In the genomic region with DNA sequence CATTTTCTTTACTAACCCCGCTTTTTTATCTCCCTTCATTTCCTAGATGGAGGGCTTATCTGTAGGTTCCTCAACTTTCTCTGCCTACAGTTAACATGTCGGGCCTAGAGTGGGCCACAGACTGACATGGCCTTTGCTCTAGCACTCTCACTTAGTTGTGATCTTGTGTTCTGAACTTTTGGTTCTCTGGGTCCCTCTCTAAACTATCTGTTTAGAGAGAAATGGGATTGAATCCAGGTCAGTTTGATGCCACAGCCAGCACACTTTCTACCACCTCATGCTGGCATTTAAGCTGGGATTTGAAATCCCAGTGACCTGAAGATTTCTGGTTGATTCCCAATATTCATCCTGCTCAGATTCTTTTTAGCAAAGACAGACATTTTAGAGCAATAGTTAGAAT, we compare ENCODE assay signal across 19 cellular contexts.
A peak's percentile ranks its signal among the peaks of the same experiment; 100 is the strongest.
DNase-seq lines count a peak whose midpoint lies in the region; ATAC-seq, FAIRE-seq and TF ChIP-seq lines count a peak whose summit lies in the region.
"Had no signal": no experiment of that assay in that cellular context is flagged by ENCODE, and none has a peak within 500 bp of the region (broad histone marks: within the 10 kb centered on the region; RNA-seq: fewer than 3 reads in every experiment).

No MANE protein-coding gene starts in this region.

- ATAC-seq in HepG2 (no peak), left lobe of liver (peak; percentile 94), HG03175 (IDR thresholded peaks at IDR 0.05; ENCODE audit: unreplicated experiment) (no peak), GM18867 (IDR thresholded peaks at IDR 0.05; ENCODE audit: unreplicated experiment) (no peak)
- ATAC-seq: CD8-positive, alpha-beta T cell had no signal

- intact Hi-C loops in HepG2 (cut with micrococcal nuclease; ENCODE audit: unreplicated experiment), result no loop called here

- no peak for FAIRE-seq in HepG2 (lab: Jason Lieb, UNC)
- no peak for FAIRE-seq in D721Med (lab: Jason Lieb, UNC)
- FAIRE-seq: GM12891 had no signal

- H3K27me3 ChIP-seq in liver (ENCODE audit: control insufficient read depth in 4 of 4, insufficient read depth in 4 of 4, low read length in 3 of 4) (no peaks in the 10 kb centered on the region), HepG2 (ENCODE audit: control insufficient read depth in 1 of 2, insufficient read depth in 2 of 2, low read length in 2 of 2) (no peaks in the 10 kb centered on the region)
- H3K27me3 ChIP-seq: BLaER1 treated with 17β-estradiol and CSF1 and Interleukin-3, amounts not matched to agents 10 nM and 100 nM had no signal

- H3K36me3 ChIP-seq in liver (ENCODE audit: control insufficient read depth in 4 of 4, insufficient read depth in 3 of 4, low read depth in 1 of 4, low read length in 3 of 4), result no peaks in the 10 kb centered on the region
- no peaks in the 10 kb centered on the region for H3K36me3 ChIP-seq in HepG2 (replicated peaks in 1 of 2; ENCODE audit: control insufficient read depth in 1 of 2, insufficient read depth in 2 of 2, low read length in 2 of 2)
- H3K36me3 ChIP-seq: BLaER1 treated with 17β-estradiol and CSF1 and Interleukin-3, amounts not matched to agents 10 nM and 100 nM had no signal

- peaks cover 3% of the 10 kb centered on the region for H3K36me3 Mint-ChIP-seq in osteocyte (ENCODE audit: unreplicated experiment)
- H3K36me3 Mint-ChIP-seq: CD8-positive, alpha-beta T cell had no signal

- H3K27me3 Mint-ChIP-seq in osteocyte (ENCODE audit: unreplicated experiment), result no peaks in the 10 kb centered on the region
- H3K27me3 Mint-ChIP-seq: B cell had no signal

- peaks cover 3% of the 10 kb centered on the region for H3K9me3 Mint-ChIP-seq in osteocyte (ENCODE audit: unreplicated experiment)

- H3K9ac ChIP-seq in liver (ENCODE audit: low read depth in 1 of 2, low read length in 2 of 2) (no peak overlapping the region), HepG2 (ENCODE audit: insufficient read depth, low read depth, low read length) (no peak overlapping the region)
- H3K9ac ChIP-seq: BLaER1 treated with 17β-estradiol and CSF1 and Interleukin-3, amounts not matched to agents 10 nM and 100 nM; GM23248 had no signal

- no peak overlapping the region for H2AFZ ChIP-seq in HepG2 (ENCODE audit: low read length)
- H2AFZ ChIP-seq: GM23248 had no signal

- WGBS in liver, result 26% methylated on average over 2 of the region's 2 CpGs
- 0% methylated on average over 2 of the region's 2 CpGs for WGBS in HepG2 (ENCODE audit: low lambda C conversion rate)

- no peak overlapping the region for H3K4me2 ChIP-seq in HepG2 (ENCODE audit: low read depth, low read length)
- H3K4me2 ChIP-seq: BLaER1 treated with 17β-estradiol and CSF1 and Interleukin-3, amounts not matched to agents 10 nM and 100 nM had no signal

- CTCF ChIA-PET in HepG2 (lab: Yijun Ruan, JAX; ENCODE audit: low intra/inter-chr PET ratio, low total read pairs), result no interaction called here

- in situ Hi-C loops in HepG2 (cut with HindIII; ENCODE audit: extremely low pct_ligation_motif_present, low pct_unique_long_range_greater_than_20kb), result loop anchor here (25.0 kb wide), 1 partner anchor 97 kb away; no protein-coding TSS in a partner anchor

- no peak for TF ChIP-seq EP300 in HepG2 (IDR thresholded peaks at IDR 0.05; ENCODE audit: low read depth in 2 of 2, low read length in 2 of 2)
- no peak for TF ChIP-seq EP300 in HepG2 (CRISPR knock-in tag; IDR thresholded peaks at IDR 0.05; ENCODE audit: borderline replicate concordance)

- no peak for TF ChIP-seq RAD21 in liver (IDR thresholded peaks at IDR 0.05)
- TF ChIP-seq RAD21 in HepG2 (CRISPR knock-in tag; IDR thresholded peaks at IDR 0.05), result no peak

- peak overlapping the region in 1 of 2 donors; percentile 25 for H3K27ac ChIP-seq in liver (ENCODE audit: low read depth in 1 of 2, low read length in 2 of 2)
- no peak overlapping the region for H3K27ac ChIP-seq in HepG2 (ENCODE audit: extremely low read length, insufficient read depth, low read length)
- H3K27ac ChIP-seq: BLaER1 treated with 17β-estradiol and CSF1 and Interleukin-3, amounts not matched to agents 10 nM and 100 nM; GM23248 had no signal

- H3K4me3 ChIP-seq in liver (ENCODE audit: low read depth in 1 of 3, low read length in 3 of 3), result no peak overlapping the region
- no peak overlapping the region for H3K4me3 ChIP-seq in HepG2 (replicated peaks in 1 of 3; ENCODE audit: insufficient read depth in 1 of 3, low read depth in 2 of 3, low read length in 3 of 3)
- H3K4me3 ChIP-seq: BLaER1 treated with 17β-estradiol and CSF1 and Interleukin-3, amounts not matched to agents 10 nM and 100 nM; GM23248 had no signal

- peaks cover 2 to 21% (median 10%) of the 10 kb centered on the region in 4 donors for H3K4me1 ChIP-seq in liver (ENCODE audit: control insufficient read depth in 4 of 4, insufficient read depth in 4 of 4, low read length in 3 of 4)
- no peaks in the 10 kb centered on the region for H3K4me1 ChIP-seq in HepG2 (ENCODE audit: insufficient read depth, low read length)
- H3K4me1 ChIP-seq: BLaER1 treated with 17β-estradiol and CSF1 and Interleukin-3, amounts not matched to agents 10 nM and 100 nM had no signal

- DNase-seq in HepG2 (ENCODE audit: low spot score) (no peak), left lobe of liver (ENCODE audit: low spot score) (peak; percentile 51), osteocyte (ENCODE audit: extremely low spot score, unreplicated experiment) (no peak), D721Med (ENCODE audit: insufficient read length, low spot score) (no peak)
- DNase-seq: Calu3; CD8-positive, alpha-beta T cell; DMS 273 treated with DMSO at 0.1 percent for 48 hours; DMS53; DND-41; EL; GM23248; HCEC 1CT; KG1 had no signal

- TF ChIP-seq POLR2A in HepG2 (IDR thresholded peaks at IDR 0.05; ENCODE audit: insufficient read depth in 1 of 2, low read depth in 2 of 2, low read length in 2 of 2), result no peak

- no peaks in the 10 kb centered on the region for H4K20me1 ChIP-seq in HepG2 (ENCODE audit: insufficient read depth, low read length)
- H4K20me1 ChIP-seq: BLaER1 treated with 17β-estradiol and CSF1 and Interleukin-3, amounts not matched to agents 10 nM and 100 nM had no signal

- peaks cover 28% of the 10 kb centered on the region for H3K4me1 Mint-ChIP-seq in osteocyte (ENCODE audit: unreplicated experiment)
- H3K4me1 Mint-ChIP-seq: B cell had no signal

- H3K9me3 ChIP-seq in liver (ENCODE audit: control insufficient read depth in 4 of 4, low read length in 3 of 4) (no peaks in the 10 kb centered on the region), HepG2 (ENCODE audit: low read length) (no peaks in the 10 kb centered on the region)

- H3K79me2 ChIP-seq in HepG2 (ENCODE audit: insufficient read depth, low read length), result no peaks in the 10 kb centered on the region

- BruUV-seq in HepG2 (replicated peaks; lab: Mats Ljungman, UMichigan), result no TSS peak

- peak overlapping the region; percentile 58 for H3K27ac Mint-ChIP-seq in osteocyte (ENCODE audit: unreplicated experiment)
- H3K27ac Mint-ChIP-seq: B cell; CD8-positive, alpha-beta T cell had no signal

- POLR2A ChIA-PET in HepG2 (lab: Yijun Ruan, JAX), result no interaction called here

- H3K4me3 Mint-ChIP-seq in osteocyte (ENCODE audit: unreplicated experiment), result no peak overlapping the region
- H3K4me3 Mint-ChIP-seq: B cell; CD8-positive, alpha-beta T cell had no signal

- TF ChIP-seq CTCF in liver (IDR thresholded peaks at IDR 0.05; ENCODE audit: low read depth, low read length, missing input control) (no peak), HepG2 (CRISPR knock-in tag; IDR thresholded peaks at IDR 0.05) (no peak), osteocyte (IDR thresholded peaks at IDR 0.05) (no peak), D721Med (IDR thresholded peaks at IDR 0.05; ENCODE audit: insufficient read depth, missing control alignments) (no peak)

TF ChIP-seq in liver, 16 proteins besides CTCF, POLR2A, EP300 and RAD21:
- no peak for TF ChIP-seq SP1 (IDR thresholded peaks at IDR 0.05)
- no peak for TF ChIP-seq HNF4G (IDR thresholded peaks at IDR 0.05)
- TF ChIP-seq RXRA (IDR thresholded peaks at IDR 0.05), result no peak
- TF ChIP-seq FOXA1 (IDR thresholded peaks at IDR 0.05), result no peak
- TF ChIP-seq, protein P1, sequence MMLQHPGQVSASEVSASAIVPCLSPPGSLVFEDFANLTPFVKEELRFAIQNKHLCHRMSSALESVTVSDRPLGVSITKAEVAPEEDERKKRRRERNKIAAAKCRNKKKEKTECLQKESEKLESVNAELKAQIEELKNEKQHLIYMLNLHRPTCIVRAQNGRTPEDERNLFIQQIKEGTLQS (IDR thresholded peaks at IDR 0.05), result no peak
- no peak for TF ChIP-seq EGR1 (IDR thresholded peaks at IDR 0.05; ENCODE audit: low read depth in 2 of 2)
- no peak for TF ChIP-seq TAF1 (conservative IDR thresholded peaks at IDR 0.05)
- no peak for TF ChIP-seq YY1 (IDR thresholded peaks at IDR 0.05)
- TF ChIP-seq, protein P2, sequence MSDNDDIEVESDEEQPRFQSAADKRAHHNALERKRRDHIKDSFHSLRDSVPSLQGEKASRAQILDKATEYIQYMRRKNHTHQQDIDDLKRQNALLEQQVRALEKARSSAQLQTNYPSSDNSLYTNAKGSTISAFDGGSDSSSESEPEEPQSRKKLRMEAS (IDR thresholded peaks at IDR 0.05), result peak; percentile 17
- peak in 1 of 2 donors; percentile 28 for TF ChIP-seq HNF4A (conservative IDR thresholded peaks at IDR 0.05)
- no peak for TF ChIP-seq NR2F2 (IDR thresholded peaks at IDR 0.05)

TF ChIP-seq in HepG2, 621 proteins besides CTCF, POLR2A, EP300 and RAD21 (continues in another document):
- TF ChIP-seq, protein P3, sequence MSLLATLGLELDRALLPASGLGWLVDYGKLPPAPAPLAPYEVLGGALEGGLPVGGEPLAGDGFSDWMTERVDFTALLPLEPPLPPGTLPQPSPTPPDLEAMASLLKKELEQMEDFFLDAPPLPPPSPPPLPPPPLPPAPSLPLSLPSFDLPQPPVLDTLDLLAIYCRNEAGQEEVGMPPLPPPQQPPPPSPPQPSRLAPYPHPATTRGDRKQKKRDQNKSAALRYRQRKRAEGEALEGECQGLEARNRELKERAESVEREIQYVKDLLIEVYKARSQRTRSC (CRISPR knock-in tag; IDR thresholded peaks at IDR 0.05; ENCODE audit: low read depth), result no peak
